In genomic region chr2:195330513-195330956, GRCh38 we compare ENCODE assay signal across 17 cellular contexts.
A peak's percentile ranks its signal among the peaks of the same experiment; 100 is the strongest.
DNase-seq lines count a peak whose midpoint lies in the region; ATAC-seq and FAIRE-seq lines count a peak whose summit lies in the region.
"Had no signal": no experiment of that assay in that cellular context is flagged by ENCODE, and none has a peak within 500 bp of the region (broad histone marks: within the 10 kb centered on the region; RNA-seq: fewer than 3 reads in every experiment).

No MANE protein-coding gene starts in this region.

- no peak for ATAC-seq in HG03521 (IDR thresholded peaks at IDR 0.05; ENCODE audit: unreplicated experiment)
- ATAC-seq in HG03097 (IDR thresholded peaks at IDR 0.05; ENCODE audit: low FRiP score, unreplicated experiment): no peak

- no peaks in the 10 kb centered on the region for H3K36me3 ChIP-seq in small intestine (ENCODE audit: control insufficient read depth in 2 of 2, insufficient read depth in 2 of 2, low read length in 2 of 2)

- peak overlapping the region in 1 of 2 donors; percentile 45 for H3K27ac ChIP-seq in small intestine (ENCODE audit: low read depth in 1 of 2, low read length in 1 of 2)
- H3K27ac ChIP-seq: 22Rv1 had no signal

- no peak overlapping the region for H3K27ac Mint-ChIP-seq in immature natural killer cell
- H3K27ac Mint-ChIP-seq: activated naive CD8-positive, alpha-beta T cell treated with anti-CD3 and anti-CD28 coated beads for 36 hours; CD4-positive, alpha-beta T cell had no signal

- H3K9me3 ChIP-seq in small intestine (ENCODE audit: control insufficient read depth, low read depth): no peaks in the 10 kb centered on the region

- H3K4me3 ChIP-seq in small intestine (ENCODE audit: low read depth in 1 of 2, low read length in 2 of 2): no peak overlapping the region

- peaks cover 0 to 2% of the 10 kb centered on the region in 2 donors for H3K4me1 ChIP-seq in small intestine (ENCODE audit: control insufficient read depth in 2 of 2, insufficient read depth in 1 of 2, low read depth in 1 of 2, low read length in 1 of 2)

- H3K4me1 Mint-ChIP-seq in immature natural killer cell: no peaks in the 10 kb centered on the region
- H3K4me1 Mint-ChIP-seq: activated naive CD8-positive, alpha-beta T cell treated with anti-CD3 and anti-CD28 coated beads for 36 hours had no signal

- FAIRE-seq in small intestine (lab: Jason Lieb, UNC): no peak
- FAIRE-seq: endometrium, islet of Langerhans had no signal

- H3K36me3 Mint-ChIP-seq in immature natural killer cell: no peaks in the 10 kb centered on the region

- DNase-seq in DMS53 (lab: John Stamatoyannopoulos, UW) (peak; percentile 12), DMS53 treated with DMSO at 0.1 percent for 48 hours (lab: John Stamatoyannopoulos, UW; ENCODE audit: unreplicated experiment) (no peak), NCI-H146 treated with DMSO at 0.1 percent for 48 hours (lab: John Stamatoyannopoulos, UW; ENCODE audit: unreplicated experiment) (peak; percentile 52), SW480 (ENCODE audit: low spot score) (peak; percentile 90), small intestine (peak; percentile 47), immature natural killer cell (no peak)
- DNase-seq: activated CD4-positive, CD25-positive, alpha-beta regulatory T cell treated with anti-CD3 and anti-CD28 coated beads, Interleukin-2, amount 50 U/mL, for 72 hours; activated CD8-positive, alpha-beta memory T cell treated with anti-CD3 and anti-CD28 coated beads, Interleukin-2, amount 50 U/mL, for 48 hours; activated naive CD8-positive, alpha-beta T cell treated with anti-CD3 and anti-CD28 coated beads for 36 hours; caudate nucleus; CD4-positive, alpha-beta T cell; foreskin melanocyte had no signal

- H3K9me3 Mint-ChIP-seq in immature natural killer cell: peaks cover 0 to 6% (median 3%) of the 10 kb centered on the region in 6 donors

- H3K4me3 Mint-ChIP-seq in immature natural killer cell: no peak overlapping the region
- H3K4me3 Mint-ChIP-seq: activated naive CD8-positive, alpha-beta T cell treated with anti-CD3 and anti-CD28 coated beads for 36 hours; CD4-positive, alpha-beta T cell had no signal

- H3K27me3 ChIP-seq in small intestine (ENCODE audit: control insufficient read depth in 2 of 2, insufficient read depth in 2 of 2, low read length in 2 of 2): no peaks in the 10 kb centered on the region

- peaks cover 4 to 10% (median 6%) of the 10 kb centered on the region in 3 donors for H3K27me3 Mint-ChIP-seq in immature natural killer cell (ENCODE audit: low read depth in 3 of 3)
- H3K27me3 Mint-ChIP-seq: activated naive CD8-positive, alpha-beta T cell treated with anti-CD3 and anti-CD28 coated beads for 36 hours; CD4-positive, alpha-beta T cell had no signal

Comparison
In these comparisons a context has a peak if more than half of its experiments do, and no peak if none do; other contexts are left out.
1. DNase-seq: peak in DMS53 (single experiment), NCI-H146 treated with DMSO at 0.1 percent for 48 hours (single experiment), SW480 (single experiment) and small intestine (single experiment); none in DMS53 treated with DMSO at 0.1 percent for 48 hours (single experiment) and immature natural killer cell (0 of 3).